7 cellular contexts compared by ENCODE assay signal in the genomic region with DNA sequence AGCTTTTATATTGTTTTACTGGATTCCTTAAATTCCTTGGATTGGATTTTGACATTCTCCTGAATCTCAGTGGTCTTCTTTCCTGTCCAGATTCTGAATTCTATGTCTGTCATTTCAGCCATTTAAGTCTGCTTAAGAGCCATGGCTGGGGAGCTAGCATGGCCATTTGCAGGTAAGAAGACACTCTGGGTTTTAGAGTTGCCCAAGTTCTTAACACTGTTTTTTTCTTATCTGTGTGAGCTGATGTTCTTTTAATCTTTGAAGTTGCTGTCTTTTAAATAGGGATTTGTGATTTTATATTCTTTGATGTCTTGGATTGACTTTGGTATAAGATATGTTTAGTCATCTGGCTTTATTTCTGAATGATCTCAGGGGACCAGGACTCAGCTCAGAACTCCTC.
"Had no signal": no experiment of that assay in that cellular context is flagged by ENCODE, and none has a peak within 500 bp of the region (broad histone marks: within the 10 kb centered on the region; RNA-seq: fewer than 3 reads in every experiment).

No MANE protein-coding gene starts in this region.

- ATAC-seq: K562 had no signal

- H3K27ac Mint-ChIP-seq: IgD-negative memory B cell had no signal

- H3K4me3 Mint-ChIP-seq: IgD-negative memory B cell had no signal

- H3K4me2 ChIP-seq: KMS-11 had no signal

- H3K9ac ChIP-seq: KMS-11 had no signal

- DNase-seq: IMR-90, KBM-7, KG1 had no signal

- H3K4me3 ChIP-seq: K562 had no signal

- FAIRE-seq: K562 had no signal

- H3K27me3 Mint-ChIP-seq: IgD-negative memory B cell had no signal

- H3K27ac ChIP-seq: HL-60, KMS-11 had no signal

- H3K4me1 Mint-ChIP-seq: IgD-negative memory B cell had no signal

- H3K36me3 Mint-ChIP-seq: IgD-negative memory B cell had no signal
